In the genomic region with DNA sequence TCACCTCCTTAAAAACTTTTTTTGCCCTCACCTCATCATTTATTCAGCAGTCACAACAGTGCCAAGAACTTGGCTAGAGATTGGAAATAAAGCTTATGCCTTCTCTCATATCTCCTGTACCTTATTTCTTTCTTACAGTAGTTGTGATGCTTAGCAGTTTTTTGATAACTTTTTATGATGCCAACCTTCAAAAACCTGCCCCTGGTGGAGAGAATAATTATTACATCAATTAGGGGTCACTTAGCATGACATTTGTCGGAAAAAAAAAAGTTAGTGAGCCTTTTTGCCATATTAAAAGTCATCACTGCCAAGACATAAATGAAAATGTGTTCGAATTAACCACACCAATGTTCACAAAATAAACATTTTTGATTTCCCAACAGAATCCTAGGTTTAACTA, we compare ENCODE assay signal across 13 cellular contexts.
DNase-seq lines count a peak whose midpoint lies in the region; ATAC-seq and TF ChIP-seq lines count a peak whose summit lies in the region.
"Had no signal": no experiment of that assay in that cellular context is flagged by ENCODE, and none has a peak within 500 bp of the region (broad histone marks: within the 10 kb centered on the region; RNA-seq: fewer than 3 reads in every experiment).

No MANE protein-coding gene starts in this region.

- WGBS in SK-N-SH (ENCODE audit: low lambda C conversion rate): 60% methylated on average over 2 of the region's 2 CpGs

- no peaks in the 10 kb centered on the region for H3K9me3 ChIP-seq in SK-N-SH
- H3K9me3 ChIP-seq: uterus had no signal

- H3K79me2 ChIP-seq in SK-N-SH (ENCODE audit: insufficient read depth): no peaks in the 10 kb centered on the region

- TF ChIP-seq CTCF in SK-N-SH (IDR thresholded peaks at IDR 0.05) (peak; percentile 57), endothelial cell (IDR thresholded peaks at IDR 0.05; ENCODE audit: unreplicated experiment) (peak; percentile 88), progenitor cell of endocrine pancreas (IDR thresholded peaks at IDR 0.05; ENCODE audit: unreplicated experiment) (peak; percentile 35)

- POLR2A ChIA-PET in SK-N-SH (lab: Yijun Ruan, JAX): no interaction called here

- no peak overlapping the region for H3K27ac Mint-ChIP-seq in endothelial cell (ENCODE audit: unreplicated experiment)
- H3K27ac Mint-ChIP-seq in progenitor cell of endocrine pancreas: no peak overlapping the region
- H3K27ac Mint-ChIP-seq: activated CD4-positive, alpha-beta T cell treated with anti-CD3 and anti-CD28 coated beads, Interleukin-2, amount 10 ng/mL, durations not matched to agents 24 days and 14 days had no signal

- no peaks in the 10 kb centered on the region for H3K9me3 Mint-ChIP-seq in endothelial cell (ENCODE audit: unreplicated experiment)
- peaks cover 14% of the 10 kb centered on the region for H3K9me3 Mint-ChIP-seq in progenitor cell of endocrine pancreas (ENCODE audit: low read depth)
- H3K9me3 Mint-ChIP-seq: activated CD4-positive, alpha-beta T cell treated with anti-CD3 and anti-CD28 coated beads, Interleukin-2, amount 10 ng/mL, durations not matched to agents 24 days and 14 days had no signal

- no peaks in the 10 kb centered on the region for H3K36me3 ChIP-seq in SK-N-SH (replicated peaks in 1 of 2; ENCODE audit: control insufficient read depth in 1 of 2, insufficient read depth in 2 of 2, low read length in 1 of 2)
- H3K36me3 ChIP-seq: uterus had no signal

- H3K36me3 Mint-ChIP-seq in endothelial cell (ENCODE audit: low read depth, unreplicated experiment) (no peaks in the 10 kb centered on the region), progenitor cell of endocrine pancreas (ENCODE audit: insufficient read depth) (peaks cover 15% of the 10 kb centered on the region)

- no peak overlapping the region for H2AFZ ChIP-seq in SK-N-SH (ENCODE audit: low read depth)

- CTCF ChIA-PET in SK-N-SH (lab: Yijun Ruan, JAX): interaction anchor here (1.2 to 2.0 kb wide), 4 partner anchors 11 to 90 kb away, joined by 3 to 5 read pairs (median 4); no protein-coding TSS in a partner anchor

- TF ChIP-seq RAD21 in SK-N-SH (IDR thresholded peaks at IDR 0.05; ENCODE audit: low read length): no peak

- H3K9ac ChIP-seq in SK-N-SH: no peak overlapping the region

- H3K27ac ChIP-seq in SK-N-SH (ENCODE audit: low read depth in 2 of 2, low read length in 1 of 2): no peak overlapping the region
- H3K27ac ChIP-seq: uterus had no signal

- no peaks in the 10 kb centered on the region for H3K9me2 ChIP-seq in SK-N-SH

- no peaks in the 10 kb centered on the region for H3K27me3 ChIP-seq in SK-N-SH (ENCODE audit: insufficient read depth)
- H3K27me3 ChIP-seq: uterus had no signal

- no peaks in the 10 kb centered on the region for H3K4me1 ChIP-seq in SK-N-SH (ENCODE audit: control insufficient read depth in 1 of 2, insufficient read depth in 2 of 2, low read depth in 1 of 2, low read length in 1 of 2)

- H3F3A ChIP-seq in SK-N-SH (replicated peaks; ENCODE audit: insufficient read depth): no peaks in the 10 kb centered on the region

- no peak for TF ChIP-seq EP300 in SK-N-SH (IDR thresholded peaks at IDR 0.05; ENCODE audit: borderline replicate concordance in 1 of 2, low read depth in 1 of 2, low read length in 1 of 2)

- H3K4me1 Mint-ChIP-seq in endothelial cell (ENCODE audit: unreplicated experiment) (no peaks in the 10 kb centered on the region), progenitor cell of endocrine pancreas (ENCODE audit: low read depth) (no peaks in the 10 kb centered on the region)
- H3K4me1 Mint-ChIP-seq: activated CD4-positive, alpha-beta T cell treated with anti-CD3 and anti-CD28 coated beads, Interleukin-2, amount 10 ng/mL, durations not matched to agents 24 days and 14 days had no signal

- H3K4me3 Mint-ChIP-seq in endothelial cell (ENCODE audit: unreplicated experiment): no peak overlapping the region
- no peak overlapping the region for H3K4me3 Mint-ChIP-seq in progenitor cell of endocrine pancreas (ENCODE audit: low read depth)
- H3K4me3 Mint-ChIP-seq: activated CD4-positive, alpha-beta T cell treated with anti-CD3 and anti-CD28 coated beads, Interleukin-2, amount 10 ng/mL, durations not matched to agents 24 days and 14 days had no signal

- H3K27me3 Mint-ChIP-seq in endothelial cell (ENCODE audit: unreplicated experiment): peaks cover 1% of the 10 kb centered on the region
- no peaks in the 10 kb centered on the region for H3K27me3 Mint-ChIP-seq in progenitor cell of endocrine pancreas
- H3K27me3 Mint-ChIP-seq: activated CD4-positive, alpha-beta T cell treated with anti-CD3 and anti-CD28 coated beads, Interleukin-2, amount 10 ng/mL, durations not matched to agents 24 days and 14 days had no signal

- no peak for ATAC-seq in SK-N-SH treated with all-trans-retinoic acid at 6 μM for 48 hours

- H4K20me1 ChIP-seq in SK-N-SH (ENCODE audit: insufficient read depth): no peaks in the 10 kb centered on the region

- H3K4me2 ChIP-seq in SK-N-SH: no peak overlapping the region

- DNase-seq in SK-N-SH (peak; percentile 4), NAMALWA (ENCODE audit: low spot score) (peak; percentile 47), endothelial cell (ENCODE audit: low spot score) (no peak), progenitor cell of endocrine pancreas (ENCODE audit: low spot score, unreplicated experiment) (no peak), AG08395 (ENCODE audit: low spot score) (no peak), CD1c-positive myeloid dendritic cell (ENCODE audit: extremely low spot score) (no peak)
- DNase-seq in stimulated activated CD4-positive, alpha-beta T cell treated with anti-CD3 and anti-CD28 coated beads, Interleukin-4, amount 100 ng/mL, for 24 hours: no peak
- DNase-seq: activated CD4-positive, alpha-beta T cell treated with anti-CD3 and anti-CD28 coated beads, Interleukin-2, amount 10 ng/mL, durations not matched to agents 24 days and 14 days; activated effector memory CD4-positive, alpha-beta T cell treated with Interleukin-2 at 50 U/mL for 16 hours; GF-D8; NCI-H226; uterus had no signal

- H3K4me3 ChIP-seq in SK-N-SH (ENCODE audit: low read depth in 2 of 2, low read length in 1 of 2): no peak overlapping the region
- H3K4me3 ChIP-seq: uterus had no signal

TF ChIP-seq in SK-N-SH, 30 proteins besides CTCF, POLR2A, EP300 and RAD21:
- no peak for TF ChIP-seq POLR2AphosphoS5 (IDR thresholded peaks at IDR 0.05; ENCODE audit: low read depth, low read length)
- TF ChIP-seq, protein P1, sequence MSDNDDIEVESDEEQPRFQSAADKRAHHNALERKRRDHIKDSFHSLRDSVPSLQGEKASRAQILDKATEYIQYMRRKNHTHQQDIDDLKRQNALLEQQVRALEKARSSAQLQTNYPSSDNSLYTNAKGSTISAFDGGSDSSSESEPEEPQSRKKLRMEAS (IDR thresholded peaks at IDR 0.05; ENCODE audit: low read depth): no peak

TF ChIP-seq in SK-N-SH treated with all-trans-retinoic acid at 6 μM for 48 hours, 23 proteins besides CTCF, POLR2A, EP300 and RAD21:
- no peak for TF ChIP-seq ZNF70 (CRISPR knock-in tag; IDR thresholded peaks at IDR 0.05)
- TF ChIP-seq CREB5 (CRISPR knock-in tag; IDR thresholded peaks at IDR 0.05; ENCODE audit: low read depth): no peak
- TF ChIP-seq CSRNP3 (CRISPR knock-in tag; IDR thresholded peaks at IDR 0.05): no peak
- TF ChIP-seq PATZ1 (CRISPR knock-in tag; IDR thresholded peaks at IDR 0.05; ENCODE audit: borderline replicate concordance): no peak
- no peak for TF ChIP-seq ZNF8 (CRISPR knock-in tag; IDR thresholded peaks at IDR 0.05)
- TF ChIP-seq ISL1 (CRISPR knock-in tag; IDR thresholded peaks at IDR 0.05): no peak

Comparison
In these comparisons a context has a peak if more than half of its experiments do, and no peak if none do; other contexts are left out.
1. DNase-seq: peak in SK-N-SH (single experiment) and NAMALWA (single experiment); none in endothelial cell (single experiment), progenitor cell of endocrine pancreas (single experiment), AG08395 (single experiment), CD1c-positive myeloid dendritic cell (single experiment) and stimulated activated CD4-positive, alpha-beta T cell treated with anti-CD3 and anti-CD28 coated beads, Interleukin-4, amount 100 ng/mL, for 24 hours (single experiment).
2. CTCF ChIP-seq: peak in every context shown above with its lines; median percentile 88 in endothelial cell; 57 in SK-N-SH; 35 in progenitor cell of endocrine pancreas.